In genomic region chr1:35269190-35269988, GRCh38 we compare ENCODE assay signal across 1 cellular context.
TF ChIP-seq lines count a peak whose summit lies in the region.

No MANE protein-coding gene starts in this region.

TF ChIP-seq in HCT116, 20 proteins besides CTCF, POLR2A, EP300 and RAD21 (continued from another document):
- TF ChIP-seq REST (IDR thresholded peaks at IDR 0.05; ENCODE audit: low read depth) (no peak), SP1 (IDR thresholded peaks at IDR 0.05; ENCODE audit: low read depth) (no peak), JUND (IDR thresholded peaks at IDR 0.05) (no peak), SRF (IDR thresholded peaks at IDR 0.05; ENCODE audit: low read depth) (no peak), ELF1 (IDR thresholded peaks at IDR 0.05; ENCODE audit: borderline replicate concordance, low read depth) (no peak), TCF7L2 (IDR thresholded peaks at IDR 0.05; ENCODE audit: borderline replicate concordance, extremely low read depth, insufficient read depth, insufficient read length) (no peak), CBX3 (IDR thresholded peaks at IDR 0.05; ENCODE audit: low read depth) (no peak), ZBTB33 (IDR thresholded peaks at IDR 0.05; ENCODE audit: extremely low read depth, insufficient replicate concordance, low read length) (no peak), EGR1 (IDR thresholded peaks at IDR 0.05; ENCODE audit: low read depth) (no peak), POLR2AphosphoS5 (IDR thresholded peaks at IDR 0.05; ENCODE audit: low read depth, low read length) (no peak), ATF3 (IDR thresholded peaks at IDR 0.05) (no peak)
